ENCODE assay signal across 8 cellular contexts in genomic region chr19:3178973-3179738, GRCh38.
DNase-seq lines count a peak whose midpoint lies in the region; ATAC-seq and TF ChIP-seq lines count a peak whose summit lies in the region.
"Had no signal": no experiment of that assay in that cellular context is flagged by ENCODE, and none has a peak within 500 bp of the region (broad histone marks: within the 10 kb centered on the region; RNA-seq: fewer than 3 reads in every experiment).

No MANE protein-coding gene starts in this region.

- H3K4me2 ChIP-seq in Loucy (ENCODE audit: low read depth, low read length, poor library complexity, severe bottlenecking): peak overlapping the region; percentile 99

- H3F3A ChIP-seq in Loucy (ENCODE audit: low read depth): peaks cover 3% of the 10 kb centered on the region

- H4K20me1 ChIP-seq in Loucy (ENCODE audit: insufficient read depth, low read length, poor library complexity, severe bottlenecking): peaks cover 39% of the 10 kb centered on the region

- H3K9ac ChIP-seq in Loucy (ENCODE audit: low read depth, low read length, poor library complexity, severe bottlenecking): peak overlapping the region; percentile 99

- H3K27me3 ChIP-seq in Loucy (ENCODE audit: insufficient read depth, low read length, poor library complexity, severe bottlenecking): no peaks in the 10 kb centered on the region

- H3K36me3 Mint-ChIP-seq in stimulated activated effector memory CD8-positive, alpha-beta T cell treated with anti-CD3 and anti-CD28 coated beads, Interleukin-12 subunit alpha, Interleukin-12 subunit beta, amount 100 ng/mL, for 72 hours: peaks cover 75% of the 10 kb centered on the region

- H3K27ac Mint-ChIP-seq in stimulated activated effector memory CD8-positive, alpha-beta T cell treated with anti-CD3 and anti-CD28 coated beads, Interleukin-12 subunit alpha, Interleukin-12 subunit beta, amount 100 ng/mL, for 72 hours: peak overlapping the region; percentile 95

- TF ChIP-seq CTCF in Loucy (conservative IDR thresholded peaks at IDR 0.05; ENCODE audit: low read length) (no peak; the same call in 1 of the 2 replicates), coronary artery (IDR thresholded peaks at IDR 0.05) (no peak)

- peak overlapping the region in 1 of 2 donors; percentile 56 for H3K27ac ChIP-seq in coronary artery

- no peaks in the 10 kb centered on the region for H3K9me2 ChIP-seq in Loucy (replicated peaks; ENCODE audit: low read depth, low read length)

- H3K9me3 Mint-ChIP-seq in stimulated activated effector memory CD8-positive, alpha-beta T cell treated with anti-CD3 and anti-CD28 coated beads, Interleukin-12 subunit alpha, Interleukin-12 subunit beta, amount 100 ng/mL, for 72 hours: no peaks in the 10 kb centered on the region

- H3K4me1 Mint-ChIP-seq in stimulated activated effector memory CD8-positive, alpha-beta T cell treated with anti-CD3 and anti-CD28 coated beads, Interleukin-12 subunit alpha, Interleukin-12 subunit beta, amount 100 ng/mL, for 72 hours: peaks cover 35% of the 10 kb centered on the region

- no peaks in the 10 kb centered on the region for H3K9me3 ChIP-seq in Loucy (ENCODE audit: insufficient read depth, low read depth, low read length)

- peak overlapping the region; percentile 88 for H3K4me3 ChIP-seq in Loucy (ENCODE audit: low read length, poor library complexity, severe bottlenecking)
- peak overlapping the region; percentile 40 for H3K4me3 ChIP-seq in coronary artery

- H2AFZ ChIP-seq in Loucy (ENCODE audit: low read length): no peak overlapping the region; the same call in 1 of the 2 replicates

- peak overlapping the region; percentile 97 for H3K4me3 Mint-ChIP-seq in stimulated activated effector memory CD8-positive, alpha-beta T cell treated with anti-CD3 and anti-CD28 coated beads, Interleukin-12 subunit alpha, Interleukin-12 subunit beta, amount 100 ng/mL, for 72 hours

- no peaks in the 10 kb centered on the region for H3K36me3 ChIP-seq in Loucy (ENCODE audit: insufficient read depth, low read length)

- peaks cover 66% of the 10 kb centered on the region for H3K79me2 ChIP-seq in Loucy (ENCODE audit: insufficient read depth, low read length)

- no peak for DNase-seq in coronary artery (ENCODE audit: low spot score)
- peak in 1 of 2 donors; percentile 71 for DNase-seq in stimulated activated effector memory CD8-positive, alpha-beta T cell treated with anti-CD3 and anti-CD28 coated beads, Interleukin-12 subunit alpha, Interleukin-12 subunit beta, amount 100 ng/mL, for 72 hours (ENCODE audit: low spot score in 2 of 2)
- no peak for DNase-seq in NCI-H1694 (lab: John Stamatoyannopoulos, UW)
- no peak for DNase-seq in nucleus accumbens (lab: John Stamatoyannopoulos, UW)
- no peak for DNase-seq in NCI-H69 (lab: John Stamatoyannopoulos, UW)
- DNase-seq: NCI-H2227 treated with DMSO at 0.1 percent for 48 hours had no signal

- peak; percentile 8 for ATAC-seq in GM18909 (IDR thresholded peaks at IDR 0.05; ENCODE audit: poor library complexity, unreplicated experiment)
- peak; percentile 14 for ATAC-seq in stimulated activated effector memory CD8-positive, alpha-beta T cell treated with anti-CD3 and anti-CD28 coated beads, Interleukin-12 subunit alpha, Interleukin-12 subunit beta, amount 100 ng/mL, for 72 hours

- peaks cover 26% of the 10 kb centered on the region for H3K4me1 ChIP-seq in Loucy (ENCODE audit: insufficient read depth, low read length, poor library complexity, severe bottlenecking)
